8 cellular contexts compared by ENCODE assay signal in genomic region chr4:25994577-25994976, GRCh38.
DNase-seq lines count a peak whose midpoint lies in the region; ATAC-seq and TF ChIP-seq lines count a peak whose summit lies in the region.
"Not testable (repeated sequence)": the region's sequence is repeated elsewhere in the genome, so short reads cannot be mapped to it uniquely, and the experiment has no call there.

No MANE protein-coding gene starts in this region.

- not testable (repeated sequence) for H2AFZ ChIP-seq in IMR-90 (replicated peaks; ENCODE audit: low read length, poor library complexity)

- H4K8ac ChIP-seq in IMR-90 (ENCODE audit: low read depth in 2 of 2, low read length in 2 of 2) = not testable (repeated sequence)

- not testable (repeated sequence) for H3K4ac ChIP-seq in IMR-90 (ENCODE audit: low read depth, low read length)

- H2BK15ac ChIP-seq in IMR-90 (ENCODE audit: low read depth, low read length) = not testable (repeated sequence)

- not testable (repeated sequence) for BruUV-seq in IMR-90 (replicated peaks; lab: Mats Ljungman, UMichigan)

- H2BK120ac ChIP-seq in IMR-90 (ENCODE audit: low read depth, low read length) = not testable (repeated sequence)

- H3K9me3 Mint-ChIP-seq in dendritic cell treated with granulocyte-macrophage colony-stimulating factor and Interleukin-4, amounts not matched to agents 40 ng/mL and 50 ng/mL, for 4 days = not testable (repeated sequence)

- not testable (repeated sequence) for H3K4me1 ChIP-seq in IMR-90 (ENCODE audit: control insufficient read depth, insufficient read depth, low read length)
- H3K4me1 ChIP-seq in subcutaneous abdominal adipose tissue (ENCODE audit: control insufficient read depth in 5 of 5, insufficient read depth in 5 of 5, low read length in 5 of 5) = peaks cover 0 to 31% (median 24%) of the 10 kb centered on the region in 5 donors

- H3K79me1 ChIP-seq in IMR-90 (ENCODE audit: low read depth in 1 of 2, low read length in 2 of 2) = not testable (repeated sequence)

- TF ChIP-seq CTCF in IMR-90 (conservative IDR thresholded peaks at IDR 0.05; ENCODE audit: low read depth, low read length); foreskin fibroblast (IDR thresholded peaks at IDR 0.05; ENCODE audit: low read depth, low read length): not testable (repeated sequence)

- not testable (repeated sequence) for H2BK20ac ChIP-seq in IMR-90 (ENCODE audit: low read depth, low read length)

- not testable (repeated sequence) for H4K91ac ChIP-seq in IMR-90 (ENCODE audit: insufficient read depth, low read depth, low read length)

- H3K27me3 Mint-ChIP-seq in dendritic cell treated with granulocyte-macrophage colony-stimulating factor and Interleukin-4, amounts not matched to agents 40 ng/mL and 50 ng/mL, for 4 days = not testable (repeated sequence)

- dilution Hi-C loops in IMR-90 (cut with HindIII; ENCODE audit: low sequenced_read_pairs, unreplicated experiment) = not testable (repeated sequence)

- H3K27ac ChIP-seq in IMR-90 (ENCODE audit: insufficient read depth, low read length) = not testable (repeated sequence)
- peak overlapping the region; percentile 10 for H3K27ac ChIP-seq in subcutaneous abdominal adipose tissue (ENCODE audit: low read depth, low read length)

- H3K4me2 ChIP-seq in IMR-90 (ENCODE audit: low read depth, low read length) = not testable (repeated sequence)

- not testable (repeated sequence) for H2AK5ac ChIP-seq in IMR-90 (ENCODE audit: low read depth, low read length)

- H4K5ac ChIP-seq in IMR-90 (ENCODE audit: low read depth, low read length) = not testable (repeated sequence)

- H3K9me1 ChIP-seq in IMR-90 (ENCODE audit: insufficient read depth, low read length) = not testable (repeated sequence)

- not testable (repeated sequence) for H4K20me1 ChIP-seq in IMR-90 (ENCODE audit: insufficient read depth, low read length)

- H3K27me3 ChIP-seq in IMR-90 (ENCODE audit: control insufficient read depth, insufficient read depth, low read length); subcutaneous abdominal adipose tissue (ENCODE audit: control insufficient read depth in 5 of 5, insufficient read depth in 4 of 5, low read length in 5 of 5): not testable (repeated sequence)

- H3K36me3 ChIP-seq in IMR-90 (ENCODE audit: control insufficient read depth, insufficient read depth, low read length); subcutaneous abdominal adipose tissue (ENCODE audit: control insufficient read depth in 5 of 5, insufficient read depth in 5 of 5, low read length in 5 of 5): not testable (repeated sequence)

- not testable (repeated sequence) for H3K9ac ChIP-seq in IMR-90 (ENCODE audit: low read depth, low read length); subcutaneous abdominal adipose tissue (ENCODE audit: low read length in 5 of 5)

- DNase-seq in ELR (ENCODE audit: low read depth) = peak; percentile 45
- DNase-seq in IMR-90 = peak; percentile 84
- DNase-seq in RPMI7951 (ENCODE audit: low read depth) = peak; percentile 82
- peak; percentile 82 for DNase-seq in amniotic epithelial cell (ENCODE audit: low read depth)
- DNase-seq in foreskin fibroblast = peak; percentile 78 to 82
- peak; percentile 20 for DNase-seq in kidney tubule cell (ENCODE audit: low spot score)

- POLR2A ChIA-PET in IMR-90 (lab: Charles Lee; ENCODE audit: unreplicated experiment) = not testable (repeated sequence)

- H3K14ac ChIP-seq in IMR-90 (replicated peaks; ENCODE audit: low read depth, low read length) = not testable (repeated sequence)

- not testable (repeated sequence) for TF ChIP-seq POLR2A in IMR-90 (IDR thresholded peaks at IDR 0.05; ENCODE audit: low read depth, low read length)

- H3K36me3 Mint-ChIP-seq in dendritic cell treated with granulocyte-macrophage colony-stimulating factor and Interleukin-4, amounts not matched to agents 40 ng/mL and 50 ng/mL, for 4 days (ENCODE audit: low read depth) = not testable (repeated sequence)

- in situ Hi-C loops in IMR-90 (cut with MboI; ENCODE audit: low sequenced_read_pairs) = loop anchor here (5.0 to 25.0 kb wide), 2 partner anchors 413 to 1018 kb away; no protein-coding TSS in a partner anchor

- WGBS in IMR-90 (ENCODE audit: extremely low coverage in 2 of 2, insufficient read length in 1 of 2), 2 experiments = no CpG with 5 or more reads among the region's 4 CpGs

- not testable (repeated sequence) for H3K4me3 ChIP-seq in IMR-90 (ENCODE audit: insufficient read depth, low read depth, low read length); foreskin fibroblast (ENCODE audit: low read depth in 1 of 2, low read length in 2 of 2); subcutaneous abdominal adipose tissue (ENCODE audit: low read depth in 1 of 5, low read length in 5 of 5)

- H3K56ac ChIP-seq in IMR-90 (ENCODE audit: extremely low read depth, insufficient read depth, low read length) = not testable (repeated sequence)

- not testable (repeated sequence) for H2BK5ac ChIP-seq in IMR-90 (ENCODE audit: low read depth, low read length, poor library complexity, severe bottlenecking)

- peaks cover 68% of the 10 kb centered on the region for H3K4me1 Mint-ChIP-seq in dendritic cell treated with granulocyte-macrophage colony-stimulating factor and Interleukin-4, amounts not matched to agents 40 ng/mL and 50 ng/mL, for 4 days (ENCODE audit: low read depth)

- CTCF ChIA-PET in IMR-90 (lab: Yijun Ruan, JAX) = not testable (repeated sequence)

- H3K27ac Mint-ChIP-seq in dendritic cell treated with granulocyte-macrophage colony-stimulating factor and Interleukin-4, amounts not matched to agents 40 ng/mL and 50 ng/mL, for 4 days = peak overlapping the region; percentile 76

- H3K18ac ChIP-seq in IMR-90 (ENCODE audit: low read depth, low read length) = not testable (repeated sequence)

- H2AK9ac ChIP-seq in IMR-90 (replicated peaks; ENCODE audit: low read depth, low read length, poor library complexity) = not testable (repeated sequence)

- H3K9me3 ChIP-seq in IMR-90 (ENCODE audit: control insufficient read depth, insufficient read depth, low read length); subcutaneous abdominal adipose tissue (ENCODE audit: control insufficient read depth in 5 of 5, low read length in 5 of 5): not testable (repeated sequence)

- H3K23ac ChIP-seq in IMR-90 (ENCODE audit: low read depth, low read length) = not testable (repeated sequence)

- TF ChIP-seq RAD21 in IMR-90 (IDR thresholded peaks at IDR 0.05; ENCODE audit: low read length) = not testable (repeated sequence)

- intact Hi-C loops in IMR-90 (cut with micrococcal nuclease); dendritic cell treated with granulocyte-macrophage colony-stimulating factor and Interleukin-4, amounts not matched to agents 40 ng/mL and 50 ng/mL, for 4 days (cut with micrococcal nuclease): not testable (repeated sequence)

- ATAC-seq in IMR-90 (ENCODE audit: low read depth) = peak; percentile 78

- H3K4me3 Mint-ChIP-seq in dendritic cell treated with granulocyte-macrophage colony-stimulating factor and Interleukin-4, amounts not matched to agents 40 ng/mL and 50 ng/mL, for 4 days = not testable (repeated sequence)

TF ChIP-seq in IMR-90, 13 proteins besides CTCF, POLR2A, EP300 and RAD21:
- TF ChIP-seq RCOR1 (IDR thresholded peaks at IDR 0.05; ENCODE audit: insufficient replicate concordance, low read length) (peak; percentile 33), SMC3 (IDR thresholded peaks at IDR 0.05; ENCODE audit: low read depth, low read length) (peak; percentile 12; the same call in 1 of the 2 replicates), FOS (IDR thresholded peaks at IDR 0.05; ENCODE audit: low read depth, low read length) (peak; percentile 27; the same call in 1 of the 2 replicates)

Comparison
In these comparisons a context has a peak if more than half of its experiments do, and no peak if none do; other contexts are left out.
1. DNase-seq: peak in every context shown above with its lines; median percentile 84 in IMR-90; 82 in RPMI7951; 82 in amniotic epithelial cell; 80 in foreskin fibroblast; 45 in ELR; 20 in kidney tubule cell.